Comparison of ENCODE assay signal across 11 cellular contexts in the genomic region with DNA sequence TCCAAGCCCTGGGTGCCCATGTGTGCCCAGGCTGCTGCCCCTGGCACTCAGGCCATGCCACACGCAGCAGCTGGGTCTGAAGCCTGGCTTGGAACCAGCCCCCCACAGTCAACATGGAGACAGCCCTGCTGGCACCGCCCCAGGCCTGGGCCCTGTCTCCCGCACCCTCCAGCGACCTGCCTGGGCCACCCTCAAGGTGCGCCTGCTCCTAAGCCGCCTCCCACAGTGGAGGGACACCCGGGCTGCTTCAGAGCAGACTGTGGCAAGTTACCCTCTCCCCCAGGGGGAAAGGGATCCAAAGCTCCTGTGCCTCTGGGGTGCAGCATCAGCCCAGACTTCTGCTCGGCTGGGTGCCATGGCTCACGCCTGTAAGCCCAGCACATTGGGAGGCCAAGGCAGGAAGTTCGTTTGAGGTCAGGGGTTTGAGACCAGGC. TPM values are rescaled to one million over a fixed set of nuclear protein-coding genes. Genes with fewer than 3 reads are reported as not detected.
DNase-seq lines count a peak whose midpoint lies in the region; ATAC-seq and TF ChIP-seq lines count a peak whose summit lies in the region.
"Had no signal": no experiment of that assay in that cellular context is flagged by ENCODE, and none has a peak within 500 bp of the region (broad histone marks: within the 10 kb centered on the region; RNA-seq: fewer than 3 reads in every experiment).

No MANE protein-coding gene starts in this region.

- intact Hi-C loops in Right ventricle myocardium inferior (cut with DNase I): no loop called here
- intact Hi-C loops in cardiac septum (cut with DNase I): loop anchor here (5.0 kb wide), 1 partner anchor 39 kb away; no protein-coding TSS in a partner anchor
- intact Hi-C loops in dorsolateral prefrontal cortex (cut with DNase I): no loop called here

- peaks cover 46 to 94% (median 91%) of the 10 kb centered on the region in 4 donors for H3K4me1 Mint-ChIP-seq in naive thymus-derived CD8-positive, alpha-beta T cell

- ATAC-seq in Right ventricle myocardium inferior (no peak), GM19324 (IDR thresholded peaks at IDR 0.05; ENCODE audit: low FRiP score, unreplicated experiment) (no peak), HG03097 (IDR thresholded peaks at IDR 0.05; ENCODE audit: low FRiP score, unreplicated experiment) (no peak)
- ATAC-seq in naive thymus-derived CD8-positive, alpha-beta T cell: peak; percentile 18 to 44
- ATAC-seq: esophagus mucosa; stimulated activated naive B cell treated with anti-CD40 and anti-IgM and Interleukin-4, amounts not matched to agents 10 μg/mL and 1 μg/mL and 100 μg/mL, for 72 hours had no signal

- no peaks in the 10 kb centered on the region for H3K9me3 ChIP-seq in SJCRH30 (replicated peaks)

- peak overlapping the region; percentile 88 to 95 (median 92) for H3K27ac Mint-ChIP-seq in naive thymus-derived CD8-positive, alpha-beta T cell

- no peaks in the 10 kb centered on the region for H3K27me3 Mint-ChIP-seq in naive thymus-derived CD8-positive, alpha-beta T cell
- H3K27me3 Mint-ChIP-seq: stimulated activated naive B cell treated with anti-CD40 and anti-IgM and Interleukin-4, amounts not matched to agents 10 μg/mL and 1 μg/mL and 100 μg/mL, for 72 hours had no signal

- H3K4me3 Mint-ChIP-seq in naive thymus-derived CD8-positive, alpha-beta T cell: peak overlapping the region in 7 of 10 donors; percentile 62 to 84 (median 78)
- H3K4me3 Mint-ChIP-seq: neural crest cell; stimulated activated naive B cell treated with anti-CD40 and anti-IgM and Interleukin-4, amounts not matched to agents 10 μg/mL and 1 μg/mL and 100 μg/mL, for 72 hours had no signal

- peaks cover 54% of the 10 kb centered on the region for H3K4me1 ChIP-seq in SJCRH30

- no peak for TF ChIP-seq CTCF in dorsolateral prefrontal cortex (IDR thresholded peaks at IDR 0.05 in 54 of 56, conservative IDR thresholded peaks at IDR 0.05 in 2 of 56; ENCODE audit: low read depth in 1 of 56, partially characterized antibody in 56 of 56)
- no peak for TF ChIP-seq CTCF in foreskin fibroblast (IDR thresholded peaks at IDR 0.05; ENCODE audit: low read depth, low read length)

- peaks cover 0 to 2% (median 0%) of the 10 kb centered on the region in 3 donors for H3K36me3 Mint-ChIP-seq in naive thymus-derived CD8-positive, alpha-beta T cell

- POLR2A ChIA-PET in naive thymus-derived CD8-positive, alpha-beta T cell (lab: Charles Lee): interaction anchor here (1.0 to 9.3 kb wide), 6 partner anchors 10 to 326 kb away, joined by 3 to 71 read pairs (median 5); a partner anchor contains a TSS

- H3K27me3 ChIP-seq in dorsolateral prefrontal cortex: no peaks in the 10 kb centered on the region
- H3K27me3 ChIP-seq in SJCRH30: no peaks in the 10 kb centered on the region

- no peaks in the 10 kb centered on the region for H3K9me3 Mint-ChIP-seq in naive thymus-derived CD8-positive, alpha-beta T cell
- H3K9me3 Mint-ChIP-seq: neural crest cell; stimulated activated naive B cell treated with anti-CD40 and anti-IgM and Interleukin-4, amounts not matched to agents 10 μg/mL and 1 μg/mL and 100 μg/mL, for 72 hours had no signal

- peak overlapping the region in 58 of 59 donors; percentile 3 to 97 (median 81) for H3K27ac ChIP-seq in dorsolateral prefrontal cortex
- H3K27ac ChIP-seq in SJCRH30: no peak overlapping the region

- H3K36me3 ChIP-seq in SJCRH30: no peaks in the 10 kb centered on the region

- no peak overlapping the region for H3K4me3 ChIP-seq in dorsolateral prefrontal cortex
- no peak overlapping the region for H3K4me3 ChIP-seq in foreskin fibroblast (ENCODE audit: low read depth in 1 of 2, low read length in 2 of 2)
- no peak overlapping the region for H3K4me3 ChIP-seq in SJCRH30

- peak; percentile 79 for DNase-seq in Right ventricle myocardium inferior (ENCODE audit: missing footprints)
- DNase-seq in cardiac septum (ENCODE audit: low spot score): no peak
- DNase-seq in dorsolateral prefrontal cortex: no peak
- DNase-seq in naive thymus-derived CD8-positive, alpha-beta T cell: no peak
- no peak for DNase-seq in foreskin fibroblast
- DNase-seq in SJCRH30: no peak
- DNase-seq: stimulated activated naive B cell treated with anti-CD40 and anti-IgM and Interleukin-4, amounts not matched to agents 10 μg/mL and 1 μg/mL and 100 μg/mL, for 72 hours had no signal

RNA-seq across cellular contexts. Expression of a gene that starts 15.8 kb away (rescaled TPM):
- total RNA-seq in Right ventricle myocardium inferior: 8.4 TPM
- 9.9 TPM for total RNA-seq in cardiac septum
- 10 to 100 TPM in 119 of 120 experiments, 1 to 10 TPM in 1; 9.4 to 22.3 (median 15.4) TPM for total RNA-seq in dorsolateral prefrontal cortex
- 10 to 100 TPM; 23.7 to 24.1 TPM for total RNA-seq in naive thymus-derived CD8-positive, alpha-beta T cell
- 10 to 100 TPM in 1 of 3 donors, 1 to 10 TPM in 2; 7.6 to 11.0 (median 9.3) TPM for polyA plus RNA-seq in naive thymus-derived CD8-positive, alpha-beta T cell
- total RNA-seq in SJCRH30 (2014; rRNA removed; shearing (Covaris generic)): 9.1 and 10.1 TPM in 2 replicates

RNA-seq across cellular contexts. Expression of a gene that starts 37.3 kb away (rescaled TPM):
- total RNA-seq in Right ventricle myocardium inferior: 181 TPM
- 161 TPM for total RNA-seq in cardiac septum
- 100 to 1,000 TPM; 391 to 680 (median 539) TPM for total RNA-seq in dorsolateral prefrontal cortex
- 100 to 1,000 TPM; 235 to 236 TPM for total RNA-seq in naive thymus-derived CD8-positive, alpha-beta T cell
- polyA plus RNA-seq in naive thymus-derived CD8-positive, alpha-beta T cell: 100 to 1,000 TPM in 2 of 3 donors, 10 to 100 TPM in 1; 87.0 to 125 (median 106) TPM
- total RNA-seq in SJCRH30 (2014; rRNA removed; shearing (Covaris generic)): 86.8 and 88.3 TPM in 2 replicates

RNA-seq across cellular contexts. Expression of a gene that starts 51.6 kb away (rescaled TPM):
- total RNA-seq in Right ventricle myocardium inferior (50.3 TPM), cardiac septum (59.6 TPM), dorsolateral prefrontal cortex (10 to 100 TPM; 46.5 to 90.8 (median 64.8) TPM)
- 10 to 100 TPM; 96.2 to 97.9 TPM for total RNA-seq in naive thymus-derived CD8-positive, alpha-beta T cell
- polyA plus RNA-seq in naive thymus-derived CD8-positive, alpha-beta T cell: 10 to 100 TPM; 68.3 to 80.2 (median 79.4) TPM
- 71.0 and 75.8 TPM in 2 replicates for total RNA-seq in SJCRH30 (2014; rRNA removed; shearing (Covaris generic))

Comparison
In these comparisons a context has a peak if more than half of its experiments do, and no peak if none do; other contexts are left out.
1. ATAC-seq: peak in naive thymus-derived CD8-positive, alpha-beta T cell (2 of 2); none in Right ventricle myocardium inferior (single experiment), GM19324 (single experiment) and HG03097 (single experiment).